Comparison of ENCODE assay signal across 1 cellular context in the genomic region with DNA sequence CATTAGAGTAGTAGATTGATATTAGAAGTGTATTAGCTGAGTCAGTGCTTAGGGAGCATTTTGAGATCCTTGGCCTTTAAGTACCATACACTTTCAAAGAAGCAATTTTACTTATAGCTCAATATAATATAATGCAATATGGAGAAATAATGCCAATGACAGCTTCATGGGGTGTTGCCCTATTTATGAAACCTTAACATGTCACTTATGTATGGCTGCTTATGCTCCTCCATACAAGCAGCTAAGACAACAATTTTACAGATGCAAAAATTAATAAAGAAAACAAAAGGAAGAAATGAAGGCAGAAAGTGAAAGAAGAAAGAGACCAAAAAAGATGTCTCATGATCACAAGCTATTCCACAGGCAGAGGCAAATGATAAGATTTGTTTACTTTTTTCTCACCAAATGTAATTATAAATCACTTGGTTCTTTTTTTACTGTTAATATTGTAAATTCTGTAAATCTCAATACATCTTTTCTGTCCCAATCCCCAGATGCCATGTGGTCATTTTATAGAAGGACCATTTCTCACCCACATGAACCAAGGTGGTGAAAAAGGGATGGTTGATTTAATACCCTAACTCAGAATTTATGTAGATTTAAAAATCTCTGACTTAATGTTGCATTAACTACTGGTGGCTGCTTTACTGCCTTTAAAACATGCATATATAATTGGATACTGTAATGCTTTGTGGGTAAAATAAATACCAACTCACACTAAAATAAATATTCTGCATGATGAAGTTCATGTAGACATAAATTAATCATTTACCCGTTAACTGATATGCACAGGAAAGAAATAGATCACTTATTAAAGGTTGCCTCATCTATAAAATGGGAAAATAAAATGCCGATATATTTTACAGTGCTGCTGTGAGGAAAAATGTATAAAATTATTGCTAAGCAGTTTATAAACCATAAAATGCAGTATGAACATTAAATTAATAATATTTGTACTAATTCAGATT.
TF ChIP-seq lines count a peak whose summit lies in the region.

No MANE protein-coding gene starts in this region.

TF ChIP-seq in K562, 482 proteins besides CTCF, POLR2A, EP300 and RAD21 (continued from another document and continues in another):
- TF ChIP-seq, protein P1, sequence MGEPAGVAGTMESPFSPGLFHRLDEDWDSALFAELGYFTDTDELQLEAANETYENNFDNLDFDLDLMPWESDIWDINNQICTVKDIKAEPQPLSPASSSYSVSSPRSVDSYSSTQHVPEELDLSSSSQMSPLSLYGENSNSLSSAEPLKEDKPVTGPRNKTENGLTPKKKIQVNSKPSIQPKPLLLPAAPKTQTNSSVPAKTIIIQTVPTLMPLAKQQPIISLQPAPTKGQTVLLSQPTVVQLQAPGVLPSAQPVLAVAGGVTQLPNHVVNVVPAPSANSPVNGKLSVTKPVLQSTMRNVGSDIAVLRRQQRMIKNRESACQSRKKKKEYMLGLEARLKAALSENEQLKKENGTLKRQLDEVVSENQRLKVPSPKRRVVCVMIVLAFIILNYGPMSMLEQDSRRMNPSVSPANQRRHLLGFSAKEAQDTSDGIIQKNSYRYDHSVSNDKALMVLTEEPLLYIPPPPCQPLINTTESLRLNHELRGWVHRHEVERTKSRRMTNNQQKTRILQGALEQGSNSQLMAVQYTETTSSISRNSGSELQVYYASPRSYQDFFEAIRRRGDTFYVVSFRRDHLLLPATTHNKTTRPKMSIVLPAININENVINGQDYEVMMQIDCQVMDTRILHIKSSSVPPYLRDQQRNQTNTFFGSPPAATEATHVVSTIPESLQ (CRISPR knock-in tag; IDR thresholded peaks at IDR 0.05) = no peak
- TF ChIP-seq FOXK1 (CRISPR knock-in tag; IDR thresholded peaks at IDR 0.05; ENCODE audit: borderline replicate concordance) (no peak), MAFG (tag; conservative IDR thresholded peaks at IDR 0.05) (peak; percentile 37; the same call in 1 of the 2 replicates), DPF2 (IDR thresholded peaks at IDR 0.05) (0 out of 2 replicates have a peak, but pooled peaks have one; percentile 23), FIP1L1 (IDR thresholded peaks at IDR 0.05; ENCODE audit: low read depth, low read length, poor library complexity, severe bottlenecking) (no peak), ILF3 (IDR thresholded peaks at IDR 0.05; ENCODE audit: borderline replicate concordance) (no peak), SNRNP70 (optimal IDR thresholded peaks at IDR 0.05; ENCODE audit: low read depth, low read length) (no peak), SREBF2 (CRISPR knock-in tag; IDR thresholded peaks at IDR 0.05) (no peak), ZNF316 (IDR thresholded peaks at IDR 0.05) (peak; percentile 68), HMG20B (CRISPR knock-in tag; IDR thresholded peaks at IDR 0.05) (no peak), C11orf30 (IDR thresholded peaks at IDR 0.05; ENCODE audit: low read depth) (peak; percentile 44; the same call in 1 of the 2 replicates), SAFB2 (IDR thresholded peaks at IDR 0.05; ENCODE audit: borderline replicate concordance, low read depth, low read length, severe bottlenecking) (no peak), NR4A1 (CRISPR knock-in tag; IDR thresholded peaks at IDR 0.05) (no peak), NR4A1 (tag; IDR thresholded peaks at IDR 0.05) (peak; percentile 68; the same call in 1 of the 2 replicates), NEUROD1 (IDR thresholded peaks at IDR 0.05; ENCODE audit: borderline replicate concordance, low read depth, low read length, partially characterized antibody) (no peak), PURB (CRISPR knock-in tag; IDR thresholded peaks at IDR 0.05; ENCODE audit: low read depth) (no peak), MCM2 (IDR thresholded peaks at IDR 0.05; ENCODE audit: low read depth) (no peak), POLR2G (IDR thresholded peaks at IDR 0.05; ENCODE audit: low read depth, low read length) (no peak), POU5F1 (IDR thresholded peaks at IDR 0.05; ENCODE audit: borderline replicate concordance, low read depth, low read length, partially characterized antibody) (no peak), ZNF79 (CRISPR knock-in tag; IDR thresholded peaks at IDR 0.05; ENCODE audit: low read depth) (no peak), JUND (IDR thresholded peaks at IDR 0.05; ENCODE audit: borderline replicate concordance, low read depth, low read length) (no peak), JUND (tag; IDR thresholded peaks at IDR 0.05; ENCODE audit: borderline replicate concordance, low read depth, low read length) (no peak), SRSF1 (IDR thresholded peaks at IDR 0.05; ENCODE audit: low read depth, low read length) (no peak), ZNF347 (CRISPR knock-in tag; IDR thresholded peaks at IDR 0.05; ENCODE audit: low read depth) (no peak), HDAC2 (IDR thresholded peaks at IDR 0.05) (no peak), KLF6 (CRISPR knock-in tag; IDR thresholded peaks at IDR 0.05; ENCODE audit: borderline replicate concordance) (no peak), LEF1 (IDR thresholded peaks at IDR 0.05) (no peak), ERF (CRISPR knock-in tag; IDR thresholded peaks at IDR 0.05) (no peak)
- TF ChIP-seq, protein P2, sequence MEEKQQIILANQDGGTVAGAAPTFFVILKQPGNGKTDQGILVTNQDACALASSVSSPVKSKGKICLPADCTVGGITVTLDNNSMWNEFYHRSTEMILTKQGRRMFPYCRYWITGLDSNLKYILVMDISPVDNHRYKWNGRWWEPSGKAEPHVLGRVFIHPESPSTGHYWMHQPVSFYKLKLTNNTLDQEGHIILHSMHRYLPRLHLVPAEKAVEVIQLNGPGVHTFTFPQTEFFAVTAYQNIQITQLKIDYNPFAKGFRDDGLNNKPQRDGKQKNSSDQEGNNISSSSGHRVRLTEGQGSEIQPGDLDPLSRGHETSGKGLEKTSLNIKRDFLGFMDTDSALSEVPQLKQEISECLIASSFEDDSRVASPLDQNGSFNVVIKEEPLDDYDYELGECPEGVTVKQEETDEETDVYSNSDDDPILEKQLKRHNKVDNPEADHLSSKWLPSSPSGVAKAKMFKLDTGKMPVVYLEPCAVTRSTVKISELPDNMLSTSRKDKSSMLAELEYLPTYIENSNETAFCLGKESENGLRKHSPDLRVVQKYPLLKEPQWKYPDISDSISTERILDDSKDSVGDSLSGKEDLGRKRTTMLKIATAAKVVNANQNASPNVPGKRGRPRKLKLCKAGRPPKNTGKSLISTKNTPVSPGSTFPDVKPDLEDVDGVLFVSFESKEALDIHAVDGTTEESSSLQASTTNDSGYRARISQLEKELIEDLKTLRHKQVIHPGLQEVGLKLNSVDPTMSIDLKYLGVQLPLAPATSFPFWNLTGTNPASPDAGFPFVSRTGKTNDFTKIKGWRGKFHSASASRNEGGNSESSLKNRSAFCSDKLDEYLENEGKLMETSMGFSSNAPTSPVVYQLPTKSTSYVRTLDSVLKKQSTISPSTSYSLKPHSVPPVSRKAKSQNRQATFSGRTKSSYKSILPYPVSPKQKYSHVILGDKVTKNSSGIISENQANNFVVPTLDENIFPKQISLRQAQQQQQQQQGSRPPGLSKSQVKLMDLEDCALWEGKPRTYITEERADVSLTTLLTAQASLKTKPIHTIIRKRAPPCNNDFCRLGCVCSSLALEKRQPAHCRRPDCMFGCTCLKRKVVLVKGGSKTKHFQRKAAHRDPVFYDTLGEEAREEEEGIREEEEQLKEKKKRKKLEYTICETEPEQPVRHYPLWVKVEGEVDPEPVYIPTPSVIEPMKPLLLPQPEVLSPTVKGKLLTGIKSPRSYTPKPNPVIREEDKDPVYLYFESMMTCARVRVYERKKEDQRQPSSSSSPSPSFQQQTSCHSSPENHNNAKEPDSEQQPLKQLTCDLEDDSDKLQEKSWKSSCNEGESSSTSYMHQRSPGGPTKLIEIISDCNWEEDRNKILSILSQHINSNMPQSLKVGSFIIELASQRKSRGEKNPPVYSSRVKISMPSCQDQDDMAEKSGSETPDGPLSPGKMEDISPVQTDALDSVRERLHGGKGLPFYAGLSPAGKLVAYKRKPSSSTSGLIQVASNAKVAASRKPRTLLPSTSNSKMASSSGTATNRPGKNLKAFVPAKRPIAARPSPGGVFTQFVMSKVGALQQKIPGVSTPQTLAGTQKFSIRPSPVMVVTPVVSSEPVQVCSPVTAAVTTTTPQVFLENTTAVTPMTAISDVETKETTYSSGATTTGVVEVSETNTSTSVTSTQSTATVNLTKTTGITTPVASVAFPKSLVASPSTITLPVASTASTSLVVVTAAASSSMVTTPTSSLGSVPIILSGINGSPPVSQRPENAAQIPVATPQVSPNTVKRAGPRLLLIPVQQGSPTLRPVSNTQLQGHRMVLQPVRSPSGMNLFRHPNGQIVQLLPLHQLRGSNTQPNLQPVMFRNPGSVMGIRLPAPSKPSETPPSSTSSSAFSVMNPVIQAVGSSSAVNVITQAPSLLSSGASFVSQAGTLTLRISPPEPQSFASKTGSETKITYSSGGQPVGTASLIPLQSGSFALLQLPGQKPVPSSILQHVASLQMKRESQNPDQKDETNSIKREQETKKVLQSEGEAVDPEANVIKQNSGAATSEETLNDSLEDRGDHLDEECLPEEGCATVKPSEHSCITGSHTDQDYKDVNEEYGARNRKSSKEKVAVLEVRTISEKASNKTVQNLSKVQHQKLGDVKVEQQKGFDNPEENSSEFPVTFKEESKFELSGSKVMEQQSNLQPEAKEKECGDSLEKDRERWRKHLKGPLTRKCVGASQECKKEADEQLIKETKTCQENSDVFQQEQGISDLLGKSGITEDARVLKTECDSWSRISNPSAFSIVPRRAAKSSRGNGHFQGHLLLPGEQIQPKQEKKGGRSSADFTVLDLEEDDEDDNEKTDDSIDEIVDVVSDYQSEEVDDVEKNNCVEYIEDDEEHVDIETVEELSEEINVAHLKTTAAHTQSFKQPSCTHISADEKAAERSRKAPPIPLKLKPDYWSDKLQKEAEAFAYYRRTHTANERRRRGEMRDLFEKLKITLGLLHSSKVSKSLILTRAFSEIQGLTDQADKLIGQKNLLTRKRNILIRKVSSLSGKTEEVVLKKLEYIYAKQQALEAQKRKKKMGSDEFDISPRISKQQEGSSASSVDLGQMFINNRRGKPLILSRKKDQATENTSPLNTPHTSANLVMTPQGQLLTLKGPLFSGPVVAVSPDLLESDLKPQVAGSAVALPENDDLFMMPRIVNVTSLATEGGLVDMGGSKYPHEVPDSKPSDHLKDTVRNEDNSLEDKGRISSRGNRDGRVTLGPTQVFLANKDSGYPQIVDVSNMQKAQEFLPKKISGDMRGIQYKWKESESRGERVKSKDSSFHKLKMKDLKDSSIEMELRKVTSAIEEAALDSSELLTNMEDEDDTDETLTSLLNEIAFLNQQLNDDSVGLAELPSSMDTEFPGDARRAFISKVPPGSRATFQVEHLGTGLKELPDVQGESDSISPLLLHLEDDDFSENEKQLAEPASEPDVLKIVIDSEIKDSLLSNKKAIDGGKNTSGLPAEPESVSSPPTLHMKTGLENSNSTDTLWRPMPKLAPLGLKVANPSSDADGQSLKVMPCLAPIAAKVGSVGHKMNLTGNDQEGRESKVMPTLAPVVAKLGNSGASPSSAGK (IDR thresholded peaks at IDR 0.05) = peak; percentile 15; the same call in 1 of the 2 replicates
- TF ChIP-seq, protein P3, sequence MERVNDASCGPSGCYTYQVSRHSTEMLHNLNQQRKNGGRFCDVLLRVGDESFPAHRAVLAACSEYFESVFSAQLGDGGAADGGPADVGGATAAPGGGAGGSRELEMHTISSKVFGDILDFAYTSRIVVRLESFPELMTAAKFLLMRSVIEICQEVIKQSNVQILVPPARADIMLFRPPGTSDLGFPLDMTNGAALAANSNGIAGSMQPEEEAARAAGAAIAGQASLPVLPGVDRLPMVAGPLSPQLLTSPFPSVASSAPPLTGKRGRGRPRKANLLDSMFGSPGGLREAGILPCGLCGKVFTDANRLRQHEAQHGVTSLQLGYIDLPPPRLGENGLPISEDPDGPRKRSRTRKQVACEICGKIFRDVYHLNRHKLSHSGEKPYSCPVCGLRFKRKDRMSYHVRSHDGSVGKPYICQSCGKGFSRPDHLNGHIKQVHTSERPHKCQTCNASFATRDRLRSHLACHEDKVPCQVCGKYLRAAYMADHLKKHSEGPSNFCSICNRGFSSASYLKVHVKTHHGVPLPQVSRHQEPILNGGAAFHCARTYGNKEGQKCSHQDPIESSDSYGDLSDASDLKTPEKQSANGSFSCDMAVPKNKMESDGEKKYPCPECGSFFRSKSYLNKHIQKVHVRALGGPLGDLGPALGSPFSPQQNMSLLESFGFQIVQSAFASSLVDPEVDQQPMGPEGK (CRISPR knock-in tag; IDR thresholded peaks at IDR 0.05; ENCODE audit: borderline replicate concordance) = no peak
- TF ChIP-seq, protein P4, sequence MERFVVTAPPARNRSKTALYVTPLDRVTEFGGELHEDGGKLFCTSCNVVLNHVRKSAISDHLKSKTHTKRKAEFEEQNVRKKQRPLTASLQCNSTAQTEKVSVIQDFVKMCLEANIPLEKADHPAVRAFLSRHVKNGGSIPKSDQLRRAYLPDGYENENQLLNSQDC (CRISPR knock-in tag; IDR thresholded peaks at IDR 0.05) = no peak
- TF ChIP-seq, protein P5, sequence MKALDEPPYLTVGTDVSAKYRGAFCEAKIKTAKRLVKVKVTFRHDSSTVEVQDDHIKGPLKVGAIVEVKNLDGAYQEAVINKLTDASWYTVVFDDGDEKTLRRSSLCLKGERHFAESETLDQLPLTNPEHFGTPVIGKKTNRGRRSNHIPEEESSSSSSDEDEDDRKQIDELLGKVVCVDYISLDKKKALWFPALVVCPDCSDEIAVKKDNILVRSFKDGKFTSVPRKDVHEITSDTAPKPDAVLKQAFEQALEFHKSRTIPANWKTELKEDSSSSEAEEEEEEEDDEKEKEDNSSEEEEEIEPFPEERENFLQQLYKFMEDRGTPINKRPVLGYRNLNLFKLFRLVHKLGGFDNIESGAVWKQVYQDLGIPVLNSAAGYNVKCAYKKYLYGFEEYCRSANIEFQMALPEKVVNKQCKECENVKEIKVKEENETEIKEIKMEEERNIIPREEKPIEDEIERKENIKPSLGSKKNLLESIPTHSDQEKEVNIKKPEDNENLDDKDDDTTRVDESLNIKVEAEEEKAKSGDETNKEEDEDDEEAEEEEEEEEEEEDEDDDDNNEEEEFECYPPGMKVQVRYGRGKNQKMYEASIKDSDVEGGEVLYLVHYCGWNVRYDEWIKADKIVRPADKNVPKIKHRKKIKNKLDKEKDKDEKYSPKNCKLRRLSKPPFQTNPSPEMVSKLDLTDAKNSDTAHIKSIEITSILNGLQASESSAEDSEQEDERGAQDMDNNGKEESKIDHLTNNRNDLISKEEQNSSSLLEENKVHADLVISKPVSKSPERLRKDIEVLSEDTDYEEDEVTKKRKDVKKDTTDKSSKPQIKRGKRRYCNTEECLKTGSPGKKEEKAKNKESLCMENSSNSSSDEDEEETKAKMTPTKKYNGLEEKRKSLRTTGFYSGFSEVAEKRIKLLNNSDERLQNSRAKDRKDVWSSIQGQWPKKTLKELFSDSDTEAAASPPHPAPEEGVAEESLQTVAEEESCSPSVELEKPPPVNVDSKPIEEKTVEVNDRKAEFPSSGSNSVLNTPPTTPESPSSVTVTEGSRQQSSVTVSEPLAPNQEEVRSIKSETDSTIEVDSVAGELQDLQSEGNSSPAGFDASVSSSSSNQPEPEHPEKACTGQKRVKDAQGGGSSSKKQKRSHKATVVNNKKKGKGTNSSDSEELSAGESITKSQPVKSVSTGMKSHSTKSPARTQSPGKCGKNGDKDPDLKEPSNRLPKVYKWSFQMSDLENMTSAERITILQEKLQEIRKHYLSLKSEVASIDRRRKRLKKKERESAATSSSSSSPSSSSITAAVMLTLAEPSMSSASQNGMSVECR (CRISPR knock-in tag; IDR thresholded peaks at IDR 0.05) = no peak
- TF ChIP-seq, protein P6, sequence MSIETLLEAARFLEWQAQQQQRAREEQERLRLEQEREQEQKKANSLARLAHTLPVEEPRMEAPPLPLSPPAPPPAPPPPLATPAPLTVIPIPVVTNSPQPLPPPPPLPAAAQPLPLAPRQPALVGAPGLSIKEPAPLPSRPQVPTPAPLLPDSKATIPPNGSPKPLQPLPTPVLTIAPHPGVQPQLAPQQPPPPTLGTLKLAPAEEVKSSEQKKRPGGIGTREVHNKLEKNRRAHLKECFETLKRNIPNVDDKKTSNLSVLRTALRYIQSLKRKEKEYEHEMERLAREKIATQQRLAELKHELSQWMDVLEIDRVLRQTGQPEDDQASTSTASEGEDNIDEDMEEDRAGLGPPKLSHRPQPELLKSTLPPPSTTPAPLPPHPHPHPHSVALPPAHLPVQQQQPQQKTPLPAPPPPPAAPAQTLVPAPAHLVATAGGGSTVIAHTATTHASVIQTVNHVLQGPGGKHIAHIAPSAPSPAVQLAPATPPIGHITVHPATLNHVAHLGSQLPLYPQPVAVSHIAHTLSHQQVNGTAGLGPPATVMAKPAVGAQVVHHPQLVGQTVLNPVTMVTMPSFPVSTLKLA (conservative IDR thresholded peaks at IDR 0.05) = peak; percentile 10 to 17; a peak in 2 of 4 replicates
